ENCODE assay signal across 1 cellular context in genomic region chr19:18672044-18672451, GRCh38.
TF ChIP-seq lines count a peak whose summit lies in the region.

No MANE protein-coding gene starts in this region.

TF ChIP-seq in H1, 55 proteins besides CTCF, POLR2A, EP300 and RAD21:
- TF ChIP-seq SP1 (IDR thresholded peaks at IDR 0.05; ENCODE audit: low read depth, low read length) (no peak), CBX8 (IDR thresholded peaks at IDR 0.05; ENCODE audit: borderline replicate concordance, low read depth, low read length) (no peak), POLR2AphosphoS5 (IDR thresholded peaks at IDR 0.05; ENCODE audit: low read depth, low read length) (no peak), BCL11A (IDR thresholded peaks at IDR 0.05; ENCODE audit: low read depth in 2 of 2, low read length in 2 of 2) (no peak), HDAC2 (IDR thresholded peaks at IDR 0.05; ENCODE audit: borderline replicate concordance in 1 of 2, low read depth in 2 of 2, low read length in 2 of 2) (no peak), CBX5 (IDR thresholded peaks at IDR 0.05; ENCODE audit: low read depth, low read length) (no peak)
